ENCODE assay signal across 1 cellular context in the genomic region with DNA sequence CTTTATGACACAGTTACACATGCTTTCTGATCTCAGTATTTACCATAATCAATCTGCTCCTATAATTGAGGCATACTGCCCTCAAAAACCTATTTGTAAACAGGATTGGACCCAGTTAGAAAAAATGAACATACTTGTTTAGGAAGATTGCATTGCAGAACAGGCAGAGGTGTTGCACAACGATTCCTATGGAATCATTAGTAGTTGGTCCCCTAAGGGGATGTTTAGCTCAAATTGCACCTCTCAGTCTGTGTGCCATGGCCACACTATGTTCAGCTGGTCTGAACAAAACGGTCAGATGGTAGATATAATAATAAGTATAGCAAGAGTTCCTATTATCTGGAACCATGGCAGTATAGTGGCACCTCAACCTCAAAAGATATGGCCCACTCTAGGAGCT.
TF ChIP-seq lines count a peak whose summit lies in the region.

No MANE protein-coding gene starts in this region.

TF ChIP-seq in HepG2, 621 proteins besides CTCF, POLR2A, EP300 and RAD21:
- TF ChIP-seq CEBPB (IDR thresholded peaks at IDR 0.05; ENCODE audit: borderline replicate concordance, low read depth, low read length): peak; percentile 19; the same call in 1 of the 2 replicates
